15 cellular contexts compared by ENCODE assay signal in the genomic region with DNA sequence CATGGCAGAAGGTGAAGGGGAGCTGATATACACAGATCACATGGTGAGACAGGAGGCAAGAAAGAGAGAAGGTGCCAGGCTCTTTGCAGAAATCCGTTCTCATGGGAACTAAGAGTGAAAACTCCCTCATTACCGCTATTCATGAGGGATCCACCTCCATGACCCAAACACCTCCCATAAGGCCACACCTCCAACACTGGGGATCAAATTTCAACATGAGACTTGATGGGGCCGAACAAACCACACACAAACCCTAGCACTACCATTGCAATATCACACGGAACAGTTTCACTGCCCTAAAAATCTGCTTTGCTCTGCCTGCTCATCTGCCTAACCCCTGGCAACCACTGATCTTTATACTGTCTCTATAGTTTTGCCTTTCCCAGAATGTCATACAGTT. TPM values are rescaled to one million over a fixed set of nuclear protein-coding genes. Genes with fewer than 3 reads are reported as not detected.
DNase-seq lines count a peak whose midpoint lies in the region; ATAC-seq, FAIRE-seq and TF ChIP-seq lines count a peak whose summit lies in the region.
"Had no signal": no experiment of that assay in that cellular context is flagged by ENCODE, and none has a peak within 500 bp of the region (broad histone marks: within the 10 kb centered on the region; RNA-seq: fewer than 3 reads in every experiment).

No MANE protein-coding gene starts in this region.

- H3K36me3 ChIP-seq in HEK293 (ENCODE audit: control insufficient read depth in 2 of 2, insufficient read depth in 1 of 2, low read length in 2 of 2), result no peaks in the 10 kb centered on the region
- H3K36me3 ChIP-seq in K562 (ENCODE audit: control insufficient read depth, insufficient read depth, low read length), result no peaks in the 10 kb centered on the region
- no peaks in the 10 kb centered on the region for H3K36me3 ChIP-seq in CD4-positive, alpha-beta memory T cell (ENCODE audit: insufficient read depth, low read length)
- H3K36me3 ChIP-seq: heart right ventricle, Peyer's patch had no signal

- peak overlapping the region; percentile 47 for H3K4me2 ChIP-seq in K562 (ENCODE audit: insufficient read depth, low read length)

- intact Hi-C loops in K562 (cut with micrococcal nuclease) (no loop called here), dorsolateral prefrontal cortex (cut with DNase I) (no loop called here)
- intact Hi-C loops in CD4-positive, alpha-beta memory T cell (cut with micrococcal nuclease), result no loop called here

- TF ChIP-seq CTCF in HEK293 (tag by site-specific recombination; IDR thresholded peaks at IDR 0.05), result no peak
- no peak for TF ChIP-seq CTCF in K562 (IDR thresholded peaks at IDR 0.05 in 2 of 3, conservative IDR thresholded peaks at IDR 0.05 in 1 of 3; ENCODE audit: insufficient read depth in 2 of 3, low read depth in 1 of 3, low read length in 3 of 3)
- TF ChIP-seq CTCF in nephron progenitor cell (IDR thresholded peaks at IDR 0.05), result no peak
- no peak for TF ChIP-seq CTCF in dorsolateral prefrontal cortex (IDR thresholded peaks at IDR 0.05 in 54 of 56, conservative IDR thresholded peaks at IDR 0.05 in 2 of 56; ENCODE audit: low read depth in 1 of 56, partially characterized antibody in 56 of 56)

- no peak for TF ChIP-seq POLR2A in K562 (conservative IDR thresholded peaks at IDR 0.05)

- no peaks in the 10 kb centered on the region for H3K36me3 Mint-ChIP-seq in nephron progenitor cell (ENCODE audit: low read depth)
- H3K36me3 Mint-ChIP-seq in CD4-positive, alpha-beta memory T cell, result peaks cover 4 to 11% of the 10 kb centered on the region in 2 donors
- H3K36me3 Mint-ChIP-seq: type B pancreatic cell had no signal

- H3K9me3 ChIP-seq in HEK293 (ENCODE audit: control insufficient read depth, insufficient read depth, low read depth, low read length), result no peaks in the 10 kb centered on the region
- no peaks in the 10 kb centered on the region for H3K9me3 ChIP-seq in K562 (replicated peaks; ENCODE audit: control insufficient read depth, insufficient read depth, low read depth, low read length)
- no peaks in the 10 kb centered on the region for H3K9me3 ChIP-seq in CD4-positive, alpha-beta memory T cell (ENCODE audit: control insufficient read depth in 1 of 2, low read length in 2 of 2)
- H3K9me3 ChIP-seq: Caco-2, heart right ventricle, Peyer's patch had no signal

- BruUV-seq in K562 (replicated peaks; lab: Mats Ljungman, UMichigan), result no TSS peak

- H3K9me3 Mint-ChIP-seq in nephron progenitor cell, result no peaks in the 10 kb centered on the region
- H3K9me3 Mint-ChIP-seq in CD4-positive, alpha-beta memory T cell, result no peaks in the 10 kb centered on the region
- H3K9me3 Mint-ChIP-seq: type B pancreatic cell had no signal

- H3K4me1 ChIP-seq in HEK293 (ENCODE audit: control insufficient read depth, insufficient read depth, low read length) (peaks cover 9% of the 10 kb centered on the region; the same call in 1 of the 2 replicates), K562 (replicated peaks in 1 of 2; ENCODE audit: control insufficient read depth in 2 of 2, insufficient read depth in 2 of 2, low read length in 2 of 2) (no peaks in the 10 kb centered on the region; a peak in 1 of 5 replicates)
- H3K4me1 ChIP-seq in CD4-positive, alpha-beta memory T cell (ENCODE audit: insufficient read depth, low read length), result no peaks in the 10 kb centered on the region
- H3K4me1 ChIP-seq: Caco-2, heart right ventricle had no signal

- ATAC-seq in K562 (peak; percentile 98), HG02571 (IDR thresholded peaks at IDR 0.05; ENCODE audit: unreplicated experiment) (no peak)
- ATAC-seq: activated CD8-positive, alpha-beta T cell treated with anti-CD3 and anti-CD28 coated beads, Interleukin-2, amount 10 ng/mL, durations not matched to agents 7 days and 5 days; heart right ventricle had no signal

- H3K4me3 Mint-ChIP-seq in nephron progenitor cell, result peak overlapping the region; percentile 49
- H3K4me3 Mint-ChIP-seq in CD4-positive, alpha-beta memory T cell, result no peak overlapping the region
- H3K4me3 Mint-ChIP-seq: activated CD8-positive, alpha-beta T cell treated with anti-CD3 and anti-CD28 coated beads, Interleukin-2, amount 10 ng/mL, durations not matched to agents 7 days and 5 days; type B pancreatic cell had no signal

- H3K27ac ChIP-seq in HEK293 (ENCODE audit: extremely low read depth, low read depth, low read length) (no peak overlapping the region), K562 (ENCODE audit: extremely low read depth, low read depth, low read length) (no peak overlapping the region), dorsolateral prefrontal cortex (no peak overlapping the region)
- no peak overlapping the region for H3K27ac ChIP-seq in CD4-positive, alpha-beta memory T cell (ENCODE audit: low read depth, low read length)
- H3K27ac ChIP-seq: heart right ventricle, Peyer's patch had no signal

- peaks cover 18 to 25% of the 10 kb centered on the region in 2 experiments for H3K27me3 ChIP-seq in K562 (ENCODE audit: control insufficient read depth in 2 of 2, insufficient read depth in 2 of 2, low read length in 2 of 2)
- no peaks in the 10 kb centered on the region for H3K27me3 ChIP-seq in CD4-positive, alpha-beta memory T cell (ENCODE audit: insufficient read depth, low read length)
- no peaks in the 10 kb centered on the region for H3K27me3 ChIP-seq in dorsolateral prefrontal cortex
- H3K27me3 ChIP-seq: heart right ventricle, Peyer's patch had no signal

- no peak for TF ChIP-seq EP300 in K562 (IDR thresholded peaks at IDR 0.05; ENCODE audit: low read length)

- WGBS in K562 (ENCODE audit: insufficient coverage, low coverage, missing lambda C conversion rate), result 0% methylated on average over 4 of the region's 4 CpGs

- H3K4me1 Mint-ChIP-seq in nephron progenitor cell, result peaks cover 25% of the 10 kb centered on the region
- H3K4me1 Mint-ChIP-seq in CD4-positive, alpha-beta memory T cell, result no peaks in the 10 kb centered on the region

- peaks cover 31% of the 10 kb centered on the region for H3K27me3 Mint-ChIP-seq in nephron progenitor cell (ENCODE audit: low read depth, poor library complexity)
- H3K27me3 Mint-ChIP-seq in CD4-positive, alpha-beta memory T cell, result no peaks in the 10 kb centered on the region

- H4K20me1 ChIP-seq in K562 (replicated peaks; ENCODE audit: control insufficient read depth, insufficient read depth, low read length), result no peaks in the 10 kb centered on the region

- H3K9ac ChIP-seq in K562 (ENCODE audit: insufficient read depth in 1 of 2, low read depth in 2 of 2, low read length in 2 of 2), result no peak overlapping the region

- FAIRE-seq in K562 (lab: Jason Lieb, UNC), result peak; percentile 91
- FAIRE-seq: bronchial epithelial cell had no signal

- DNase-seq in NCI-H226, result peak; percentile 51
- peak in 2 of 4 experiments; percentile 32 to 74 for DNase-seq in K562 (ENCODE audit: extremely low read depth in 1 of 4, low spot score in 3 of 4)
- DNase-seq in nephron progenitor cell, result peak; percentile 30
- DNase-seq in CD4-positive, alpha-beta memory T cell, result no peak
- DNase-seq in HCEC 1CT, result no peak
- no peak for DNase-seq in dorsolateral prefrontal cortex
- DNase-seq: activated CD8-positive, alpha-beta T cell treated with anti-CD3 and anti-CD28 coated beads, Interleukin-2, amount 10 ng/mL, durations not matched to agents 7 days and 5 days; Caco-2; heart right ventricle; Peyer's patch; T-helper 9 cell had no signal

- no peaks in the 10 kb centered on the region for H3K9me1 ChIP-seq in K562 (ENCODE audit: control insufficient read depth, insufficient read depth, low read length)

- H2AFZ ChIP-seq in K562 (ENCODE audit: low read depth, low read length), result peak overlapping the region; percentile 65

- H3K4me3 ChIP-seq in HEK293 (ENCODE audit: low read depth, low read length), result no peak overlapping the region
- H3K4me3 ChIP-seq in K562, result no peak overlapping the region
- H3K4me3 ChIP-seq in CD4-positive, alpha-beta memory T cell (ENCODE audit: low read length in 2 of 2), result no peak overlapping the region
- H3K4me3 ChIP-seq in dorsolateral prefrontal cortex, result no peak overlapping the region
- H3K4me3 ChIP-seq: heart right ventricle, Peyer's patch had no signal

- in situ Hi-C loops in K562 (cut with MboI), result no loop called here

- no peak for TF ChIP-seq RAD21 in K562 (CRISPR knock-in tag; conservative IDR thresholded peaks at IDR 0.05 in 1 of 2, IDR thresholded peaks at IDR 0.05 in 1 of 2)

- POLR2A ChIA-PET in HEK293 (lab: Yijun Ruan, JAX) (no interaction called here), K562 (lab: Yijun Ruan, JAX) (no interaction called here)
- POLR2A ChIA-PET in CD4-positive, alpha-beta memory T cell (lab: Charles Lee; ENCODE audit: partially characterized antibody), result no interaction called here

- H3K27ac Mint-ChIP-seq in nephron progenitor cell, result no peak overlapping the region
- no peak overlapping the region for H3K27ac Mint-ChIP-seq in CD4-positive, alpha-beta memory T cell
- H3K27ac Mint-ChIP-seq: activated CD8-positive, alpha-beta T cell treated with anti-CD3 and anti-CD28 coated beads, Interleukin-2, amount 10 ng/mL, durations not matched to agents 7 days and 5 days; type B pancreatic cell had no signal

- H3K79me2 ChIP-seq in K562 (ENCODE audit: control insufficient read depth, insufficient read depth, low read length), result no peaks in the 10 kb centered on the region

- CTCF ChIA-PET in HEK293 (lab: Yijun Ruan, JAX), result interaction anchor here (1.1 to 3.1 kb wide), 3 partner anchors 17 to 20 kb away, joined by 3 to 20 read pairs (median 7); no protein-coding TSS in a partner anchor
- CTCF ChIA-PET in K562 (lab: Yijun Ruan, JAX; ENCODE audit: low intra/inter-chr PET ratio), result no interaction called here
- CTCF ChIA-PET in CD4-positive, alpha-beta memory T cell (lab: Charles Lee; ENCODE audit: partially characterized antibody), result no interaction called here

RNA-seq across cellular contexts. Expression of gene C17orf67, which starts 34.8 kb away (rescaled TPM):
- total RNA-seq in K562 (2011; cell fraction: chromatin; rRNA removed; ENCODE audit: low replicate concordance), result 0.37 TPM in 1 of 2 replicates, not detected in the other
- total RNA-seq in K562 (2011; cell fraction: nucleolus; rRNA removed), result 0.79 and 0.83 TPM in 2 replicates
- 0.59 and 0.69 TPM in 2 replicates for total RNA-seq in K562 (2011; cell fraction: nucleoplasm; rRNA removed)
- total RNA-seq in K562 (2014; rRNA removed) (0.59 and 1.1 TPM in 2 replicates), K562 (2014; rRNA removed; fragmentation: Illumina TruSeq; extraction: Trizol) (0.62 and 0.64 TPM in 2 replicates), K562 (2015; rRNA removed; fragmentation: Illumina TruSeq; extraction: Trizol) (0.75 and 0.98 TPM in 2 replicates), K562 (2021) (1.6 and 1.7 TPM in 2 replicates), dorsolateral prefrontal cortex (10 to 100 TPM in 1 of 120 experiments, 1 to 10 TPM in 118, under 1 TPM in 1; 0.63 to 10.3 (median 3.4) TPM)
- polyA plus RNA-seq in K562 (2011; rRNA removed) (0.22 and 0.38 TPM in 2 replicates), K562 (2014; fragmentation: Illumina TruSeq; extraction: Trizol) (0.24 and 0.27 TPM in 2 replicates), K562 (2014; fragmentation: Nextera tagmentation; extraction: Ambion mirVana) (under 1 TPM; 0.07 to 0.08 TPM), K562 (2014; rRNA removed) (0.42 and 0.74 TPM in 2 replicates)
- 0.13 and 0.48 TPM in 2 replicates for polyA plus RNA-seq in K562 (2011; cell fraction: cytosol; rRNA removed)
- polyA plus RNA-seq in K562 (2011; cell fraction: nucleus; rRNA removed), result 0.52 and 0.94 TPM in 2 replicates
- 0.51 and 0.59 TPM in 2 replicates for polyA plus RNA-seq in K562 (2012)
- polyA minus RNA-seq in K562 (2011; rRNA and poly(A)+ RNA removed), result not detected in 2 replicates
- 0.38 TPM in 1 of 2 replicates, not detected in the other for polyA minus RNA-seq in K562 (2011; cell fraction: cytosol; rRNA and poly(A)+ RNA removed)
- 0.11 and 0.27 TPM in 2 replicates for polyA minus RNA-seq in K562 (2011; cell fraction: nucleus; rRNA and poly(A)+ RNA removed)
- total RNA-seq in CD4-positive, alpha-beta memory T cell, result 10 to 100 TPM in 1 of 2 experiments, 1 to 10 TPM in 1; 9.5 to 11.2 TPM
- 1 to 10 TPM in 1 of 2 donors, under 1 TPM in 1; 0.81 to 2.9 TPM for polyA plus RNA-seq in CD4-positive, alpha-beta memory T cell

RNA-seq across cellular contexts. Expression of gene DGKE, which starts 35.0 kb away (rescaled TPM):
- total RNA-seq in K562 (2011; cell fraction: chromatin; rRNA removed; ENCODE audit: low replicate concordance), result 19.7 and 38.1 TPM in 2 replicates
- total RNA-seq in K562 (2011; cell fraction: nucleolus; rRNA removed), result 10.0 and 11.2 TPM in 2 replicates
- total RNA-seq in K562 (2011; cell fraction: nucleoplasm; rRNA removed), result 21.6 and 45.1 TPM in 2 replicates
- 4.2 and 5.9 TPM in 2 replicates for total RNA-seq in K562 (2014; rRNA removed)
- total RNA-seq in K562 (2014; rRNA removed; fragmentation: Illumina TruSeq; extraction: Trizol), result 7.5 and 9.1 TPM in 2 replicates
- total RNA-seq in K562 (2015; rRNA removed; fragmentation: Illumina TruSeq; extraction: Trizol), result 7.5 and 7.8 TPM in 2 replicates
- 9.5 and 9.9 TPM in 2 replicates for total RNA-seq in K562 (2021)
- polyA plus RNA-seq in K562 (2011; rRNA removed), result 5.4 and 7.2 TPM in 2 replicates
- 1.8 and 2.1 TPM in 2 replicates for polyA plus RNA-seq in K562 (2011; cell fraction: cytosol; rRNA removed)
- 14.5 and 17.3 TPM in 2 replicates for polyA plus RNA-seq in K562 (2011; cell fraction: nucleus; rRNA removed)
- polyA plus RNA-seq in K562 (2012), result 2.7 and 3.9 TPM in 2 replicates
- 5.3 and 8.4 TPM in 2 replicates for polyA plus RNA-seq in K562 (2014; fragmentation: Illumina TruSeq; extraction: Trizol)
- polyA plus RNA-seq in K562 (2014; fragmentation: Nextera tagmentation; extraction: Ambion mirVana), result 1 to 10 TPM; 1.3 to 2.0 TPM
- polyA plus RNA-seq in K562 (2014; rRNA removed), result 4.3 and 5.1 TPM in 2 replicates
- 5.8 and 9.0 TPM in 2 replicates for polyA minus RNA-seq in K562 (2011; rRNA and poly(A)+ RNA removed)
- 2.6 and 3.3 TPM in 2 replicates for polyA minus RNA-seq in K562 (2011; cell fraction: cytosol; rRNA and poly(A)+ RNA removed)
- polyA minus RNA-seq in K562 (2011; cell fraction: nucleus; rRNA and poly(A)+ RNA removed), result 12.9 and 23.0 TPM in 2 replicates
- 10 to 100 TPM; 36.7 to 37.7 TPM for total RNA-seq in CD4-positive, alpha-beta memory T cell
- 1 to 10 TPM; 4.3 to 7.2 TPM for polyA plus RNA-seq in CD4-positive, alpha-beta memory T cell
- 10 to 100 TPM; 16.5 to 50.4 (median 34.2) TPM for total RNA-seq in dorsolateral prefrontal cortex

Comparison
In these comparisons a context has a peak if more than half of its experiments do, and no peak if none do; other contexts are left out.
1. DNase-seq: peak in NCI-H226 (single experiment) and nephron progenitor cell (single experiment); none in CD4-positive, alpha-beta memory T cell (0 of 5), HCEC 1CT (single experiment) and dorsolateral prefrontal cortex (0 of 10).
2. Of the 44 proteins assayed by ChIP-seq in both K562 and HEK293: peak only in K562: none; only in HEK293: KLF1, TRIM28 and ZNF76; in both: PRDM10; in neither: 40.